In the genomic region with DNA sequence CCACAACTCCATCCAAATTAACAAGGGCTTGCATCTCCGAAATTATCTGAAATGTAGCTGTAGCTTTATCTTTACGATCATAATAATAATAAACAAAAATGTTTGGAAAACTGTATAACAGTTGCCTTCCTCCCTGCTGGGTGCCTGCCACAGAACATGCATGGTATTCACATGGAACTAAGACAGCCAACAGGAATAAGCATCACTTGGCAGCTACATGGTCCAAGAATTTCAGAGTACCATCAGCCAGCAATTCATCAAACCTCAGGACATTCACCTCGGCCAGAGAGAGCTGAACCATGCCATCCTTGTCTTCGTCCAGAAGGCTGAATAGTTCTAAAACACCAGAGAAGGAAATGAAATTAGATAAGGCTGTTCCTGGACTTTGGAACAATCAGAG, we compare ENCODE assay signal across 29 cellular contexts.
"Had no signal": no experiment of that assay in that cellular context is flagged by ENCODE, and none has a peak within 500 bp of the region (broad histone marks: within the 10 kb centered on the region; RNA-seq: fewer than 3 reads in every experiment).

No MANE protein-coding gene starts in this region.

- H3K36me3 ChIP-seq: neural progenitor cell, ovary, right lobe of liver, sigmoid colon, suprapubic skin, tibial artery, transverse colon, upper lobe of right lung, uterus had no signal

- H3K36me3 Mint-ChIP-seq: natural killer cell; neural progenitor cell; stimulated activated effector memory CD8-positive, alpha-beta T cell treated with anti-CD3 and anti-CD28 coated beads, Interleukin-12 subunit alpha, Interleukin-12 subunit beta, amount 100 ng/mL, for 72 hours; type B pancreatic cell had no signal

- H3K9me3 ChIP-seq: ovary, psoas muscle, right lobe of liver, sigmoid colon, suprapubic skin, testis, tibial artery, transverse colon, upper lobe of right lung, uterus had no signal

- ATAC-seq: natural killer cell; right cardiac atrium; right lobe of liver; stimulated activated effector memory CD8-positive, alpha-beta T cell treated with anti-CD3 and anti-CD28 coated beads, Interleukin-12 subunit alpha, Interleukin-12 subunit beta, amount 100 ng/mL, for 72 hours; stimulated activated naive CD8-positive, alpha-beta T cell treated with anti-CD3 and anti-CD28 coated beads, Interleukin-15, amount 100 ng/mL, for 72 hours; stimulated activated naive CD8-positive, alpha-beta T cell treated with anti-CD3 and anti-CD28 coated beads, Interleukin-15, Interleukin-2, amounts not matched to agents 100 U/mL and 50 U/mL, for 24 hours; upper lobe of right lung had no signal

- DNase-seq: natural killer cell; occipital lobe; ovary; posterior cingulate gyrus; psoas muscle; right cardiac atrium; right lobe of liver; sigmoid colon; small intestine; stimulated activated CD4-positive, alpha-beta T cell treated with anti-CD3 and anti-CD28 coated beads, Interleukin-15, amount 100 ng/mL, for 24 hours; stimulated activated CD4-positive, alpha-beta T cell treated with anti-CD3 and anti-CD28 coated beads, Interleukin-2, amount 100 ng/mL, for 24 hours; stimulated activated CD4-positive, alpha-beta T cell treated with anti-CD3 and anti-CD28 coated beads, Interleukin-2, amount 100 ng/mL, for 48 hours; stimulated activated CD4-positive, alpha-beta T cell treated with anti-CD3 and anti-CD28 coated beads, Interleukin-4, amount 100 ng/mL, for 24 hours; stimulated activated naive CD4-positive, alpha-beta T cell; stimulated activated naive CD8-positive, alpha-beta T cell treated with anti-CD3 and anti-CD28 coated beads, Interleukin-15, amount 100 ng/mL, for 72 hours; stimulated activated naive CD8-positive, alpha-beta T cell treated with anti-CD3 and anti-CD28 coated beads, Interleukin-15, Interleukin-2, amounts not matched to agents 100 U/mL and 50 U/mL, for 24 hours; substantia nigra; testis; transverse colon; upper lobe of right lung; uterus had no signal

- H3K27me3 Mint-ChIP-seq: stimulated activated naive CD8-positive, alpha-beta T cell treated with anti-CD3 and anti-CD28 coated beads, Interleukin-15, amount 100 ng/mL, for 72 hours had no signal

- H3K4me1 ChIP-seq: neural progenitor cell, parathyroid adenoma, psoas muscle, right lobe of liver, sigmoid colon, suprapubic skin, testis, tibial artery, transverse colon, upper lobe of right lung, uterus had no signal

- FAIRE-seq: small intestine had no signal

- H3K9me3 Mint-ChIP-seq: natural killer cell; nephron; neural progenitor cell; stimulated activated effector memory CD8-positive, alpha-beta T cell treated with anti-CD3 and anti-CD28 coated beads, Interleukin-12 subunit alpha, Interleukin-12 subunit beta, amount 100 ng/mL, for 72 hours; type B pancreatic cell had no signal

- H3K27me3 ChIP-seq: neural progenitor cell, ovary, right lobe of liver, sigmoid colon, testis, transverse colon, upper lobe of right lung, uterus had no signal

- H3K4me3 Mint-ChIP-seq: natural killer cell; nephron; neural progenitor cell; stimulated activated effector memory CD8-positive, alpha-beta T cell treated with anti-CD3 and anti-CD28 coated beads, Interleukin-12 subunit alpha, Interleukin-12 subunit beta, amount 100 ng/mL, for 72 hours; stimulated activated naive CD8-positive, alpha-beta T cell treated with anti-CD3 and anti-CD28 coated beads, Interleukin-15, amount 100 ng/mL, for 72 hours; type B pancreatic cell had no signal

- H3K27ac Mint-ChIP-seq: natural killer cell; nephron; neural progenitor cell; progenitor cell of endocrine pancreas; stimulated activated effector memory CD8-positive, alpha-beta T cell treated with anti-CD3 and anti-CD28 coated beads, Interleukin-12 subunit alpha, Interleukin-12 subunit beta, amount 100 ng/mL, for 72 hours; stimulated activated naive CD8-positive, alpha-beta T cell treated with anti-CD3 and anti-CD28 coated beads, Interleukin-15, amount 100 ng/mL, for 72 hours; type B pancreatic cell had no signal

- H3K4me1 Mint-ChIP-seq: natural killer cell; neural progenitor cell; stimulated activated effector memory CD8-positive, alpha-beta T cell treated with anti-CD3 and anti-CD28 coated beads, Interleukin-12 subunit alpha, Interleukin-12 subunit beta, amount 100 ng/mL, for 72 hours; stimulated activated naive CD8-positive, alpha-beta T cell treated with anti-CD3 and anti-CD28 coated beads, Interleukin-15, amount 100 ng/mL, for 72 hours had no signal

- H3K4me3 ChIP-seq: neural progenitor cell, ovary, psoas muscle, right lobe of liver, sigmoid colon, suprapubic skin, testis, tibial artery, transverse colon, upper lobe of right lung, uterus had no signal

- H3K27ac ChIP-seq: neural progenitor cell, ovary, parathyroid adenoma, psoas muscle, right lobe of liver, sigmoid colon, suprapubic skin, testis, tibial artery, transverse colon, upper lobe of right lung, uterus had no signal
